In genomic region chr20:53489528-53489927, GRCh38 we compare ENCODE assay signal across 24 cellular contexts.
"Had no signal": no experiment of that assay in that cellular context is flagged by ENCODE, and none has a peak within 500 bp of the region (broad histone marks: within the 10 kb centered on the region; RNA-seq: fewer than 3 reads in every experiment).

No MANE protein-coding gene starts in this region.

- H3K27ac Mint-ChIP-seq: mesothelial cell of epicardium had no signal

- ATAC-seq: gastrocnemius medialis, heart right ventricle, left cardiac atrium, left lung, left ventricle myocardium superior, lower lobe of right lung, mucosa of descending colon had no signal

- FAIRE-seq: colon, endothelial cell of umbilical vein, islet of Langerhans, keratinocyte had no signal

- H3K27me3 ChIP-seq: esophagus squamous epithelium, gastrocnemius medialis, heart right ventricle, left lung had no signal

- H3K4me3 Mint-ChIP-seq: mesothelial cell of epicardium had no signal

- H3K9me3 Mint-ChIP-seq: mesothelial cell of epicardium had no signal

- H3K4me1 ChIP-seq: gastrocnemius medialis, left lung, lower lobe of right lung had no signal

- DNase-seq: dermis blood vessel endothelial cell; dorsolateral prefrontal cortex; effector CD4-positive, alpha-beta T cell; effector memory CD4-positive, alpha-beta T cell; esophagus squamous epithelium; foreskin fibroblast; foreskin melanocyte; gastrocnemius medialis; glutamatergic neuron; head of caudate nucleus; heart right ventricle; hippocampal formation; left cardiac atrium; left lung; left ventricle myocardium superior; lower lobe of right lung; mesenchymal stem cell; mucosa of descending colon had no signal

- H3K36me3 ChIP-seq: esophagus squamous epithelium, gastrocnemius medialis, heart right ventricle, left lung, lower lobe of right lung had no signal

- H3K9me3 ChIP-seq: esophagus squamous epithelium, gastrocnemius medialis, heart right ventricle, left lung, lower lobe of right lung, mucosa of descending colon had no signal

- H3K4me3 ChIP-seq: coronary artery, dorsolateral prefrontal cortex, esophagus squamous epithelium, gastrocnemius medialis, heart right ventricle, left lung, lower lobe of right lung, mucosa of descending colon had no signal

- H3K27ac ChIP-seq: coronary artery, dorsolateral prefrontal cortex, esophagus squamous epithelium, gastrocnemius medialis, heart right ventricle, left lung, lower lobe of right lung had no signal
